In the genomic region with DNA sequence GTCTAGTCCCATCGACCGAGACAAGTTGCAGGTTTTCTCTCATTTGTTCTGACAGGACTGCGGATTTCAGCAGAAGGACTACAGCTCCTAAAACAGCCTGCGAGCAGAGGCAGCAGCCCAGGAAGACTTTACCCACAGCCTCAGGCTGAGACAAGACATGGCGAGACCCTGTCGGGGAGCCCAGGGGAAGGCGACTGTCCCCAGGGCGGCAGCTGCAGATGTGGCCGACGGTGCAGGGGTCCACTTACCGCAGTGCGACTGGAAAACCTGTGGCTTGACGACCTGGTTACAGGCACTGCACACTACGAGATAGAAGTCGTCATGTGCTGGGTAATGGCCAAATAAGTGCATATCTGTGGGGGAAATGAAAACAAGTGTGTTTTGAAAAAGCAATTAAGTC, we compare ENCODE assay signal across 2 cellular contexts.
TF ChIP-seq lines count a peak whose summit lies in the region.

No MANE protein-coding gene starts in this region.

TF ChIP-seq in GM12878, 131 proteins besides CTCF, POLR2A, EP300 and RAD21 (continued from another document):
- TF ChIP-seq ZBTB33 (IDR thresholded peaks at IDR 0.05), result no peak
- TF ChIP-seq NR2C2 (IDR thresholded peaks at IDR 0.05; ENCODE audit: borderline replicate concordance, control insufficient read depth, insufficient read length, low read depth), result no peak
TF ChIP-seq in GM12878: peak in this region for 1.

TF ChIP-seq in SK-N-SH treated with all-trans-retinoic acid at 6 μM for 48 hours, 23 proteins besides CTCF, POLR2A, EP300 and RAD21 (continued from another document):
- TF ChIP-seq TSHZ2 (CRISPR knock-in tag; IDR thresholded peaks at IDR 0.05), result no peak
- TF ChIP-seq POU6F1 (CRISPR knock-in tag; IDR thresholded peaks at IDR 0.05; ENCODE audit: borderline replicate concordance, low read depth), result no peak
- no peak for TF ChIP-seq CREB5 (CRISPR knock-in tag; IDR thresholded peaks at IDR 0.05; ENCODE audit: low read depth)
- no peak for TF ChIP-seq ZNF70 (CRISPR knock-in tag; IDR thresholded peaks at IDR 0.05)
- TF ChIP-seq GLIS3 (CRISPR knock-in tag; IDR thresholded peaks at IDR 0.05), result no peak
- TF ChIP-seq PATZ1 (CRISPR knock-in tag; IDR thresholded peaks at IDR 0.05; ENCODE audit: borderline replicate concordance), result no peak
- no peak for TF ChIP-seq OSR1 (CRISPR knock-in tag; IDR thresholded peaks at IDR 0.05)
- no peak for TF ChIP-seq ARNTL (CRISPR knock-in tag; IDR thresholded peaks at IDR 0.05; ENCODE audit: borderline replicate concordance, low read depth)
- TF ChIP-seq ZNF8 (CRISPR knock-in tag; IDR thresholded peaks at IDR 0.05), result no peak
- TF ChIP-seq BACH2 (CRISPR knock-in tag; IDR thresholded peaks at IDR 0.05; ENCODE audit: borderline replicate concordance), result no peak
- TF ChIP-seq, protein P1, sequence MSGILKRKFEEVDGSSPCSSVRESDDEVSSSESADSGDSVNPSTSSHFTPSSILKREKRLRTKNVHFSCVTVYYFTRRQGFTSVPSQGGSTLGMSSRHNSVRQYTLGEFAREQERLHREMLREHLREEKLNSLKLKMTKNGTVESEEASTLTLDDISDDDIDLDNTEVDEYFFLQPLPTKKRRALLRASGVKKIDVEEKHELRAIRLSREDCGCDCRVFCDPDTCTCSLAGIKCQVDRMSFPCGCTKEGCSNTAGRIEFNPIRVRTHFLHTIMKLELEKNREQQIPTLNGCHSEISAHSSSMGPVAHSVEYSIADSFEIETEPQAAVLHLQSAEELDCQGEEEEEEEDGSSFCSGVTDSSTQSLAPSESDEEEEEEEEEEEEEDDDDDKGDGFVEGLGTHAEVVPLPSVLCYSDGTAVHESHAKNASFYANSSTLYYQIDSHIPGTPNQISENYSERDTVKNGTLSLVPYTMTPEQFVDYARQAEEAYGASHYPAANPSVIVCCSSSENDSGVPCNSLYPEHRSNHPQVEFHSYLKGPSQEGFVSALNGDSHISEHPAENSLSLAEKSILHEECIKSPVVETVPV (CRISPR knock-in tag; IDR thresholded peaks at IDR 0.05), result no peak
- no peak for TF ChIP-seq ISL1 (CRISPR knock-in tag; IDR thresholded peaks at IDR 0.05)
- no peak for TF ChIP-seq CSDC2 (CRISPR knock-in tag; IDR thresholded peaks at IDR 0.05)
- no peak for TF ChIP-seq RARB (CRISPR knock-in tag; IDR thresholded peaks at IDR 0.05)
- no peak for TF ChIP-seq ZNF565 (CRISPR knock-in tag; conservative IDR thresholded peaks at IDR 0.05; ENCODE audit: low read depth)
- no peak for TF ChIP-seq ESRRG (CRISPR knock-in tag; IDR thresholded peaks at IDR 0.05)
- TF ChIP-seq TCF4 (CRISPR knock-in tag; IDR thresholded peaks at IDR 0.05; ENCODE audit: borderline replicate concordance), result no peak
TF ChIP-seq in SK-N-SH treated with all-trans-retinoic acid at 6 μM for 48 hours: peak in this region for 0.
